Comparison of ENCODE assay signal across 19 cellular contexts in the genomic region with DNA sequence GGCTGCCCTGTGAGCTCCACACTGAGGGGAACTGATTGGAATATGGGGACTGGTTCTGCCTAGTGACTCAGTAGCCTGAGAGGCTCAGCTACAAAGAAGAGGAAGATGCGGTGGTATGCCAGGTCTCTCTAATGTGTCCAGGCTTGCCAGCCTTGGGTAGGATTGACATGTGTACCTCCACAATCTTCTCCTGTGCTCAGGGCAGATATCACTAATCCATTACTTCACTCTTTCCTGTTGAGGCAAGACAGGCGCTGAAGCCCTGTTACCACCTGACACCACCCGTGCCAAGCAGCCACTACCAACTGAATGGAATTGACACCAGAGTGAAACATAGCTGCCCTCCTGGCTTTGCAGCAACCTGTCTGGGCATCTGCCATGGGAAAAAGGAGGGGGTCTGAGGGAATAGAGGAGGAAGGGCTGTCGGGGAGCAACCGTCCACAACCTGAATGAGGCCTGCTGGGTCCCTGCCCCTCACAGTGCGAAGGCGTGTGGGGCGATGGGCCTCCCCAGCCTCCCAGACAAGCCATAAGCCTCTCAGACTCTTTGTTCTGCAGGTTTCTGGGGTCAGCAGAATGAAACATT.
"Had no signal": no experiment of that assay in that cellular context is flagged by ENCODE, and none has a peak within 500 bp of the region (broad histone marks: within the 10 kb centered on the region; RNA-seq: fewer than 3 reads in every experiment).

No MANE protein-coding gene starts in this region.

- H3K9ac ChIP-seq: neural progenitor cell had no signal

- H3K4me1 ChIP-seq: ascending aorta, heart left ventricle, left ventricle myocardium inferior, neural progenitor cell, right lobe of liver, testis had no signal

- H3K36me3 ChIP-seq: ascending aorta, heart left ventricle, left ventricle myocardium inferior, neural progenitor cell, ovary, right lobe of liver, stomach had no signal

- H2AFZ ChIP-seq: neural progenitor cell had no signal

- H3K4me2 ChIP-seq: neural progenitor cell had no signal

- H3K4me3 ChIP-seq: ascending aorta, heart left ventricle, left ventricle myocardium inferior, neural progenitor cell, ovary, right lobe of liver, stomach, testis had no signal

- H3K9me3 ChIP-seq: ascending aorta, heart left ventricle, left ventricle myocardium inferior, ovary, right lobe of liver, stomach, testis had no signal

- H3K27me3 ChIP-seq: ascending aorta, neural progenitor cell, ovary, right lobe of liver, testis had no signal

- ATAC-seq: naive thymus-derived CD4-positive, alpha-beta T cell; right lobe of liver; stimulated activated effector memory CD8-positive, alpha-beta T cell treated with anti-CD3 and anti-CD28 coated beads, Interleukin-12 subunit alpha, Interleukin-12 subunit beta, amount 100 ng/mL, for 72 hours had no signal

- H3K27ac ChIP-seq: ascending aorta, heart left ventricle, left ventricle myocardium inferior, neural progenitor cell, ovary, right lobe of liver, stomach, testis had no signal

- DNase-seq: activated CD4-positive, alpha-beta T cell treated with anti-CD3 and anti-CD28 coated beads, Interleukin-2, amount 10 ng/mL, durations not matched to agents 24 days and 14 days; activated CD8-positive, alpha-beta memory T cell treated with anti-CD3 and anti-CD28 coated beads for 24 hours; activated CD8-positive, alpha-beta memory T cell treated with anti-CD3 and anti-CD28 coated beads, Interleukin-2, amount 50 U/mL, for 48 hours; activated effector memory CD4-positive, alpha-beta T cell treated with Interleukin-2 at 50 U/mL for 16 hours; activated naive CD4-positive, alpha-beta T cell treated with anti-CD3 and anti-CD28 coated beads, Interleukin-2, amount 50 U/mL, for 16 hours; activated T-cell treated with anti-CD3 and anti-CD28 coated beads, Interleukin-2, amount 50 U/mL, for 48 hours; effector CD8-positive, alpha-beta T cell; heart left ventricle; kidney glomerular epithelial cell; left ventricle myocardium inferior; naive thymus-derived CD4-positive, alpha-beta T cell; ovary; right lobe of liver; stimulated activated CD4-positive, alpha-beta T cell treated with anti-CD3 and anti-CD28 coated beads, Interleukin-4, amount 100 ng/mL, for 24 hours; stomach; testis had no signal
